Comparison of ENCODE assay signal across 29 cellular contexts in the genomic region with DNA sequence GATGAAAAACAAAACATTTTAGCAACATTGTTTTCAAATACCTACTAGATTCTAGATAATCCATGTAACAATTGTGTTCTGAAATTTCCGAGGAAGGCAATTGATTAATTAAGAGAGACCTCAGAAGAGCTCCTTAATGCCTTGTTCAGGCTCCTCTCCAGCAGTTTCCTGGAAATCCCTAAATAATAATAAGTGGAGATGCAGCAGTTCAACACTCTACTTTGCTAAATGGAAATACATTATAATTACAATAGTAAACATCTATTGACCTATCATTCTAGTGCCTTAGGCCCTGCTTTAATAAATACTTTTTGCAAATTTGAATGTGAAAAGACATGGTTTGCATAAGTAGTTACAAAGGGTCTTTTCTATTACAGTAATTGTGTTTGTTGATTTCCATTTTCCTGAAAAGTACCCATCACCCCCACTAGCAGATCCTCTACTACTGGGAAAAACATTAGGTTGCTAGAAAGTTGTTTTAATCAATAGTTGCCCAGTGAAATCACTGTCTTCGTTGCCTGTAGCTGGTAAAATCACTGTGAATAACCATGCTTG.
"Had no signal": no experiment of that assay in that cellular context is flagged by ENCODE, and none has a peak within 500 bp of the region (broad histone marks: within the 10 kb centered on the region; RNA-seq: fewer than 3 reads in every experiment).

No MANE protein-coding gene starts in this region.

- ATAC-seq: foreskin keratinocyte; heart right ventricle; left lobe of liver; mucosa of descending colon; sciatic nerve; stimulated activated memory B cell treated with anti-CD40 and anti-IgM and Interleukin-4, amounts not matched to agents 10 μg/mL and 1 μg/mL and 100 μg/mL, for 72 hours; stimulated activated naive CD8-positive, alpha-beta T cell treated with anti-CD3 and anti-CD28 coated beads, Interleukin-15, Interleukin-2, amounts not matched to agents 100 U/mL and 50 U/mL, for 24 hours had no signal

- H3K9me3 Mint-ChIP-seq: dendritic cell treated with granulocyte-macrophage colony-stimulating factor and Interleukin-4, amounts not matched to agents 40 ng/mL and 50 ng/mL, for 4 days had no signal

- H3K27ac Mint-ChIP-seq: dendritic cell treated with granulocyte-macrophage colony-stimulating factor and Interleukin-4, amounts not matched to agents 40 ng/mL and 50 ng/mL, for 4 days; mesothelial cell of epicardium; naive B cell; nephron; stimulated activated memory B cell treated with anti-CD40 and anti-IgM and Interleukin-4, amounts not matched to agents 10 μg/mL and 1 μg/mL and 100 μg/mL, for 72 hours had no signal

- H3K4me3 ChIP-seq: colonic mucosa, esophagus muscularis mucosa, heart right ventricle, lung, mucosa of descending colon, prostate gland, right atrium auricular region, thoracic aorta, tibial nerve, upper lobe of left lung, uterus had no signal

- H3K36me3 ChIP-seq: colonic mucosa, esophagus muscularis mucosa, heart right ventricle, prostate gland, right atrium auricular region, thoracic aorta, tibial nerve, upper lobe of left lung, uterus had no signal

- H3K4me1 Mint-ChIP-seq: naive B cell; nephron; stimulated activated memory B cell treated with anti-CD40 and anti-IgM and Interleukin-4, amounts not matched to agents 10 μg/mL and 1 μg/mL and 100 μg/mL, for 72 hours had no signal

- H3K27me3 ChIP-seq: colonic mucosa, esophagus muscularis mucosa, foreskin keratinocyte, right atrium auricular region, tibial nerve, upper lobe of left lung, uterus had no signal

- H3K4me3 Mint-ChIP-seq: dendritic cell treated with granulocyte-macrophage colony-stimulating factor and Interleukin-4, amounts not matched to agents 40 ng/mL and 50 ng/mL, for 4 days; mesothelial cell of epicardium; naive B cell; nephron; stimulated activated memory B cell treated with anti-CD40 and anti-IgM and Interleukin-4, amounts not matched to agents 10 μg/mL and 1 μg/mL and 100 μg/mL, for 72 hours had no signal

- H3K9me3 ChIP-seq: colonic mucosa, mucosa of descending colon, prostate gland, right atrium auricular region, thoracic aorta, upper lobe of left lung, uterus had no signal

- H3K27ac ChIP-seq: colonic mucosa, esophagus muscularis mucosa, heart right ventricle, prostate gland, right atrium auricular region, thoracic aorta, tibial nerve, upper lobe of left lung, uterus had no signal

- H3K4me1 ChIP-seq: colonic mucosa, heart right ventricle, prostate gland, right atrium auricular region, tibial nerve, upper lobe of left lung, uterus had no signal

- H3K36me3 Mint-ChIP-seq: naive B cell; stimulated activated memory B cell treated with anti-CD40 and anti-IgM and Interleukin-4, amounts not matched to agents 10 μg/mL and 1 μg/mL and 100 μg/mL, for 72 hours had no signal

- DNase-seq: colonic mucosa; effector CD8-positive, alpha-beta T cell; foreskin keratinocyte; glutamatergic neuron; heart right ventricle; hippocampal formation; kidney; mesenchymal stem cell; mucosa of descending colon; naive B cell; nucleus accumbens; stimulated activated CD4-positive, alpha-beta T cell treated with anti-CD3 and anti-CD28 coated beads, Interleukin-2, amount 100 ng/mL, for 24 hours; stimulated activated CD4-positive, alpha-beta T cell treated with anti-CD3 and anti-CD28 coated beads, Interleukin-4, amount 100 ng/mL, for 4 hours; stimulated activated naive CD8-positive, alpha-beta T cell treated with anti-CD3 and anti-CD28 coated beads, Interleukin-15, Interleukin-2, amounts not matched to agents 100 U/mL and 50 U/mL, for 24 hours; substantia nigra; upper lobe of left lung; uterus had no signal
